8 cellular contexts compared by ENCODE assay signal in the genomic region with DNA sequence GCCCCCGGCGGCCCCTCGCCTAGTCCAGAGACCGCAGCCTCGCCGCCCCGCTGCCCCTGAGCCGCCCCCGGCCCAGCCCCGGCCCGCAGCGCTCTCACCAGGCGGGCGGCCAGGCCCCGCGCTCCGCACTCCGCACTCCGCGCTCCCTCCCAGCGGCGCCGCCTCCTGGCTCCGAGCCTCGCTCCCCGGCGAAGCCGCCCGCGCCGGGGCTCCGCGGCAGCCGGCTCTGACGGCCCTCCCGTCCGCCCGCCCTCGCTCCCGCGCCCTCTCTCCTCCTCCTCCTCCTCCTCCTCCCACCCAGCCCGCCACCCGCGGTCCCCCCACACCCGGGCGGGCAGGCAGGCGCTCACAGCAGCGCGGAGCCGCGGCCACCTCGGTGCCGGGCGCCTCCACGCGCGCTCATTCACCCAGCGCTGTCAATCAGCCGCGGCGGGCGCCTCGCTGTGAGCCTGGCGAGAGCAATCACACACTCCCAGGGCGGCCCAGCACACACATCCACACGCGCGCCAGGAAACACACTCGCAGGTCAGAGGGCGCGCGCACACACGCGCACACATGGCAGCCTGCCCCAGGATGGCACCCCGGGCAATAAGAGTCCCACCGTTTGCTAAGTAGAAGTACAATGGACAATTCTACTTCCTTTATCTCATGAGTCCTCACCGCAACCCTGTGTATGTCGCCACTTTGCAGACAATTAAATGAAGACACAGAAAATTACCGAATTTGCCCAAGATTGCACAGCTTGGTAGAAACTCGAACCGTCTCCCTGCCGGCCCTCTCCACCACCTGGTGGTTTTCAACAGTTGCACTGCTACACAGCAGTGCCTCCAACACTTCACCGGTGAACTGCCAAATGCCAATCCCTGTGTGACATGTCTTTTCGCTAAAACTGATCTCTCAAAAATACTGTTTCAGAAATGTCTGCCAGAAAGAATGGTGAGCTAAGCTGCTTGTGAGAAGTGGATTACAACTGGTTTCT. TPM values are rescaled to one million over a fixed set of nuclear protein-coding genes. Genes with fewer than 3 reads are reported as not detected.
DNase-seq lines count a peak whose midpoint lies in the region; ATAC-seq and TF ChIP-seq lines count a peak whose summit lies in the region.

TSS of gene PRRT4 (minus strand) at position 228 of the 979 bp plus-strand sequence.

- H3K4me2 ChIP-seq in hepatocyte, result peak within 1 kb of the TSS; percentile 92

- H4K20me1 ChIP-seq in hepatocyte (ENCODE audit: insufficient read depth, poor library complexity, severe bottlenecking), result no peaks in the 10 kb centered on the region

- intact Hi-C loops in sciatic nerve (cut with DNase I), result no loop called here

- TF ChIP-seq CTCF in BE2C (IDR thresholded peaks at IDR 0.05; ENCODE audit: low read depth, low read length) (peak; percentile 46), hepatocyte (IDR thresholded peaks at IDR 0.05; ENCODE audit: poor library complexity) (peak; percentile 5)

- CTCF ChIA-PET in HEK293T (lab: Yijun Ruan, JAX), result interaction anchor here (0.7 to 1.0 kb wide), 3 partner anchors 13 to 20 kb away, joined by 4 to 5 read pairs (median 4); no protein-coding TSS in a partner anchor

- DNase-seq in BE2C (peak; percentile 69), HEK293T (ENCODE audit: extremely low spot score) (peak; percentile 72), SIG-M5 treated with dmso at 0.1 percent for 504 hours (lab: John Stamatoyannopoulos, UW; ENCODE audit: unreplicated experiment) (peak; percentile 68), anterior cingulate cortex (lab: John Stamatoyannopoulos, UW) (peak in 33 of 58 donors; percentile 10 to 69 (median 34)), hepatocyte (ENCODE audit: low spot score) (peak; percentile 71), sciatic nerve (ENCODE audit: low spot score) (no peak)

- no peaks in the 10 kb centered on the region for H3K9me2 ChIP-seq in hepatocyte (replicated peaks; ENCODE audit: insufficient read depth)

- POLR2A ChIA-PET in HEK293T (lab: Yijun Ruan, JAX), result interaction anchor here (1.3 kb wide), 1 partner anchor 34 kb away, joined by 3 read pairs; no protein-coding TSS in a partner anchor

- H3K9me3 ChIP-seq in BE2C (no peaks in the 10 kb centered on the region), hepatocyte (ENCODE audit: low read depth) (no peaks in the 10 kb centered on the region)

- peaks cover 23% of the 10 kb centered on the region for H3K36me3 ChIP-seq in BE2C
- no peaks in the 10 kb centered on the region for H3K36me3 ChIP-seq in hepatocyte (replicated peaks; ENCODE audit: insufficient read depth, low read depth)

- H3K27me3 ChIP-seq in BE2C, result no peaks in the 10 kb centered on the region
- peaks cover 67% of the 10 kb centered on the region for H3K27me3 ChIP-seq in hepatocyte

- ATAC-seq in sciatic nerve (peak; percentile 36), GM19395 (IDR thresholded peaks at IDR 0.05; ENCODE audit: unreplicated experiment) (no peak), HG03039 (IDR thresholded peaks at IDR 0.05; ENCODE audit: unreplicated experiment) (no peak)

- WGBS in hepatocyte (ENCODE audit: low lambda C conversion rate, missing lambda C conversion rate), result 3% methylated on average over 39 of the region's 84 CpGs

- H3K4me1 ChIP-seq in BE2C (peaks cover 63% of the 10 kb centered on the region), hepatocyte (ENCODE audit: insufficient read depth) (peaks cover 13% of the 10 kb centered on the region)

- H3K4me3 ChIP-seq in BE2C (ENCODE audit: low read depth, low read length) (peak within 1 kb of the TSS; percentile 74), hepatocyte (peak within 1 kb of the TSS; percentile 55)

- no peaks in the 10 kb centered on the region for H3K79me2 ChIP-seq in hepatocyte

- no peak within 1 kb of the TSS for H3K27ac ChIP-seq in hepatocyte

- H2AFZ ChIP-seq in hepatocyte, result peak within 1 kb of the TSS; percentile 36

TF ChIP-seq in HEK293T, 16 proteins besides CTCF, POLR2A, EP300 and RAD21:
- TF ChIP-seq LEF1 (IDR thresholded peaks at IDR 0.05; ENCODE audit: borderline replicate concordance), result no peak
- TF ChIP-seq, protein P1, sequence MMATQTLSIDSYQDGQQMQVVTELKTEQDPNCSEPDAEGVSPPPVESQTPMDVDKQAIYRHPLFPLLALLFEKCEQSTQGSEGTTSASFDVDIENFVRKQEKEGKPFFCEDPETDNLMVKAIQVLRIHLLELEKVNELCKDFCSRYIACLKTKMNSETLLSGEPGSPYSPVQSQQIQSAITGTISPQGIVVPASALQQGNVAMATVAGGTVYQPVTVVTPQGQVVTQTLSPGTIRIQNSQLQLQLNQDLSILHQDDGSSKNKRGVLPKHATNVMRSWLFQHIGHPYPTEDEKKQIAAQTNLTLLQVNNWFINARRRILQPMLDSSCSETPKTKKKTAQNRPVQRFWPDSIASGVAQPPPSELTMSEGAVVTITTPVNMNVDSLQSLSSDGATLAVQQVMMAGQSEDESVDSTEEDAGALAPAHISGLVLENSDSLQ (IDR thresholded peaks at IDR 0.05), result peak; percentile 93

RNA-seq across cellular contexts. Expression of gene PRRT4, which starts in this region (rescaled TPM):
- 252 TPM for polyA plus RNA-seq in BE2C (2012; ENCODE audit: insufficient read depth, insufficient read length, low read depth)
- total RNA-seq in hepatocyte, result 1.2 and 2.2 TPM in 2 replicates
- polyA plus RNA-seq in hepatocyte, result 3.4 and 4.1 TPM in 2 replicates
- 4.0 TPM for total RNA-seq in sciatic nerve
